Comparison of ENCODE assay signal across 8 cellular contexts in genomic region chr6:158283304-158284005, GRCh38. TPM values are rescaled to one million over a fixed set of nuclear protein-coding genes. Genes with fewer than 3 reads are reported as not detected.
DNase-seq lines count a peak whose midpoint lies in the region; FAIRE-seq and TF ChIP-seq lines count a peak whose summit lies in the region.

No MANE protein-coding gene starts in this region.

- H3K9me3 ChIP-seq in hepatocyte (ENCODE audit: low read depth): no peaks in the 10 kb centered on the region
- H3K9me3 ChIP-seq in transverse colon: no peaks in the 10 kb centered on the region

- intact Hi-C loops in transverse colon (cut with DNase I; ENCODE audit: low total_unique reads): no loop called here

- CTCF ChIA-PET in activated CD4-positive, alpha-beta memory T cell treated with anti-CD3 and anti-CD28 coated beads, Interleukin-2, amount 10 ng/mL, durations not matched to agents 7 days and 5 days (lab: Charles Lee): interaction anchor here (0.9 kb wide), 1 partner anchor 62 kb away, joined by 3 read pairs; no protein-coding TSS in a partner anchor

- TF ChIP-seq POLR2A in transverse colon (IDR thresholded peaks at IDR 0.05): no peak

- no peaks in the 10 kb centered on the region for H4K20me1 ChIP-seq in hepatocyte (ENCODE audit: insufficient read depth, poor library complexity, severe bottlenecking)

- peak overlapping the region; percentile 38 for H3K4me2 ChIP-seq in hepatocyte

- POLR2A ChIA-PET in activated CD4-positive, alpha-beta memory T cell treated with anti-CD3 and anti-CD28 coated beads, Interleukin-2, amount 10 ng/mL, durations not matched to agents 7 days and 5 days (lab: Charles Lee): interaction anchor here (1.4 kb wide), 1 partner anchor 42 kb away, joined by 3 read pairs; no protein-coding TSS in a partner anchor

- H3K36me3 ChIP-seq in hepatocyte (replicated peaks; ENCODE audit: insufficient read depth, low read depth) (no peaks in the 10 kb centered on the region), transverse colon (no peaks in the 10 kb centered on the region)

- H3K27me3 ChIP-seq in hepatocyte: no peaks in the 10 kb centered on the region
- H3K27me3 ChIP-seq in transverse colon: no peaks in the 10 kb centered on the region

- H3K36me3 Mint-ChIP-seq in activated naive CD4-positive, alpha-beta T cell treated with anti-CD3 and anti-CD28 coated beads, Interleukin-2, amount 50 U/mL, for 24 hours: peaks cover 3% of the 10 kb centered on the region
- no peaks in the 10 kb centered on the region for H3K36me3 Mint-ChIP-seq in activated CD4-positive, alpha-beta memory T cell treated with anti-CD3 and anti-CD28 coated beads, Interleukin-2, amount 10 ng/mL, durations not matched to agents 7 days and 5 days (ENCODE audit: low read depth)

- peak overlapping the region; percentile 27 for H3K4me3 Mint-ChIP-seq in activated naive CD4-positive, alpha-beta T cell treated with anti-CD3 and anti-CD28 coated beads, Interleukin-2, amount 50 U/mL, for 24 hours
- peak overlapping the region; percentile 0 for H3K4me3 Mint-ChIP-seq in activated CD4-positive, alpha-beta memory T cell treated with anti-CD3 and anti-CD28 coated beads, Interleukin-2, amount 10 ng/mL, durations not matched to agents 7 days and 5 days

- no peaks in the 10 kb centered on the region for H3K27me3 Mint-ChIP-seq in activated naive CD4-positive, alpha-beta T cell treated with anti-CD3 and anti-CD28 coated beads, Interleukin-2, amount 50 U/mL, for 24 hours
- no peaks in the 10 kb centered on the region for H3K27me3 Mint-ChIP-seq in activated CD4-positive, alpha-beta memory T cell treated with anti-CD3 and anti-CD28 coated beads, Interleukin-2, amount 10 ng/mL, durations not matched to agents 7 days and 5 days

- TF ChIP-seq CTCF in hepatocyte (IDR thresholded peaks at IDR 0.05; ENCODE audit: poor library complexity): no peak
- no peak for TF ChIP-seq CTCF in transverse colon (IDR thresholded peaks at IDR 0.05)

- peak overlapping the region; percentile 47 for H3K27ac Mint-ChIP-seq in activated naive CD4-positive, alpha-beta T cell treated with anti-CD3 and anti-CD28 coated beads, Interleukin-2, amount 50 U/mL, for 24 hours
- H3K27ac Mint-ChIP-seq in activated CD4-positive, alpha-beta memory T cell treated with anti-CD3 and anti-CD28 coated beads, Interleukin-2, amount 10 ng/mL, durations not matched to agents 7 days and 5 days: peak overlapping the region; percentile 42

- peaks cover 50% of the 10 kb centered on the region for H3K79me2 ChIP-seq in hepatocyte

- in situ Hi-C loops in transverse colon (cut with MboI; ENCODE audit: low pct_ligation_motif_present in 1 of 4, low pct_unique_long_range_greater_than_20kb in 1 of 4, low sequenced_read_pairs in 3 of 4): no loop called here

- no peak for FAIRE-seq in urothelium cell line (lab: Jason Lieb, UNC)

- H3K4me3 ChIP-seq in hepatocyte (no peak overlapping the region), transverse colon (no peak overlapping the region)

- H3K9me3 Mint-ChIP-seq in activated naive CD4-positive, alpha-beta T cell treated with anti-CD3 and anti-CD28 coated beads, Interleukin-2, amount 50 U/mL, for 24 hours: no peaks in the 10 kb centered on the region
- no peaks in the 10 kb centered on the region for H3K9me3 Mint-ChIP-seq in activated CD4-positive, alpha-beta memory T cell treated with anti-CD3 and anti-CD28 coated beads, Interleukin-2, amount 10 ng/mL, durations not matched to agents 7 days and 5 days

- H3K27ac ChIP-seq in hepatocyte (peak overlapping the region; percentile 84), transverse colon (peak overlapping the region; percentile 26 to 66 (median 60))

- no peak for TF ChIP-seq EP300 in transverse colon (IDR thresholded peaks at IDR 0.05; ENCODE audit: low read depth)

- H3K4me1 Mint-ChIP-seq in activated naive CD4-positive, alpha-beta T cell treated with anti-CD3 and anti-CD28 coated beads, Interleukin-2, amount 50 U/mL, for 24 hours: peaks cover 52% of the 10 kb centered on the region
- peaks cover 36% of the 10 kb centered on the region for H3K4me1 Mint-ChIP-seq in activated CD4-positive, alpha-beta memory T cell treated with anti-CD3 and anti-CD28 coated beads, Interleukin-2, amount 10 ng/mL, durations not matched to agents 7 days and 5 days

- no peaks in the 10 kb centered on the region for H3K9me2 ChIP-seq in hepatocyte (replicated peaks; ENCODE audit: insufficient read depth)

- WGBS in hepatocyte (ENCODE audit: low lambda C conversion rate, missing lambda C conversion rate): 64% methylated on average over 4 of the region's 4 CpGs
- 60 to 76% methylated on average over 4 of the region's 4 CpGs for WGBS in transverse colon (ENCODE audit: low coverage in 1 of 2), 2 donors

- no peak overlapping the region for H2AFZ ChIP-seq in hepatocyte

- DNase-seq in activated naive CD4-positive, alpha-beta T cell treated with Interleukin-2 at 50 U/mL for 16 hours: no peak
- DNase-seq in activated CD4-positive, alpha-beta memory T cell treated with anti-CD3 and anti-CD28 coated beads, Interleukin-2, amount 10 ng/mL, durations not matched to agents 7 days and 5 days: peak; percentile 27
- DNase-seq in hepatocyte (ENCODE audit: low spot score) (no peak), transverse colon (no peak), NCI-H1930 (lab: John Stamatoyannopoulos, UW) (no peak), A172 (ENCODE audit: low spot score) (no peak), urothelium cell line (ENCODE audit: low spot score) (no peak)

- H3K4me1 ChIP-seq in hepatocyte (ENCODE audit: insufficient read depth) (peaks cover 31% of the 10 kb centered on the region), transverse colon (peaks cover 7 to 51% (median 32%) of the 10 kb centered on the region in 4 donors)

RNA-seq across cellular contexts. Expression of gene TULP4, which starts 28.8 kb away (rescaled TPM):
- total RNA-seq in activated CD4-positive, alpha-beta memory T cell treated with anti-CD3 and anti-CD28 coated beads, Interleukin-2, amount 10 ng/mL, durations not matched to agents 7 days and 5 days: 10 to 100 TPM; 25.0 to 27.0 TPM
- 129 and 132 TPM in 2 replicates for total RNA-seq in hepatocyte
- 30.1 and 32.8 TPM in 2 replicates for polyA plus RNA-seq in hepatocyte
- 100 to 1,000 TPM in 2 of 4 donors, 10 to 100 TPM in 2; 53.9 to 138 (median 95.1) TPM for total RNA-seq in transverse colon
- total RNA-seq in A172 (2014; rRNA removed; shearing (Covaris generic)): 47.7 and 68.4 TPM in 2 replicates
